Comparison of ENCODE assay signal across 1 cellular context in the genomic region with DNA sequence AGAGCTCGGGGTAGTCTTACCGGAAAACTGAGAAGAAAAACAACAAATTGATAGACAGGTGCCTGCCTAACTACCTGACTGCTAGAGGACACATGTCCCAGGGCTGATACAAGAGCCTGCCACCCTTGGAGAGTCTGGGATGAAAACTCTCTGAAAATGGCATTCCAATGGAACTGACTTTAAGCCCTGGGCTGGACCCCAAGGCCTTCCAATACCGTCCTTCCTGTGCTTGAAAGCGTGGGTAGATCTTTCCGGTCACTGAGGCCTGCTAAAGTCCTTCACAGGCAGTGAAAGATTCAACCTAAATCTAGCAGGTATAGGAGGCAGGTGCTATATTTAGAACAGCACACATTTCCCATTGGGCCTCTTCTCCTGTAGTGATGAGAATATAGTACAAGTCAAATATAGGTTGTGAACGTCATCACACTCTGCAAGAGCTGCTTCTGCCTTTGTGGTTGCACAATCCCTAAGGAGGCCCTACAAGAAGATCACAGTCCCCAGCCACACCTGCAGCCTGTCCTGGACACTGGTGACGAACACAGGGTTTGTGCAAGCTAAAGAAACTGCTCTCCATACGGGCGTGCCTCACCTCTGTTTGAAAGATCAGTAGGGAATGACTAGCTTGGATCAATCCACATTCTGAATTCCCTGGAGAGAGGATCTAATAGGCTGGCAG.
TF ChIP-seq lines count a peak whose summit lies in the region.

No MANE protein-coding gene starts in this region.

TF ChIP-seq in HepG2, 621 proteins besides CTCF, POLR2A, EP300 and RAD21 (continued from another document and continues in another):
- TF ChIP-seq NFKBIZ (CRISPR knock-in tag; IDR thresholded peaks at IDR 0.05) (0 out of 2 replicates have a peak, but pooled peaks have one; percentile 48), ZBTB42 (CRISPR knock-in tag; IDR thresholded peaks at IDR 0.05) (no peak), ZNF460 (CRISPR knock-in tag; IDR thresholded peaks at IDR 0.05; ENCODE audit: borderline replicate concordance) (no peak), SP4 (CRISPR knock-in tag; IDR thresholded peaks at IDR 0.05) (no peak), GLMP (CRISPR knock-in tag; IDR thresholded peaks at IDR 0.05; ENCODE audit: borderline replicate concordance) (no peak), ZNF256 (CRISPR knock-in tag; conservative IDR thresholded peaks at IDR 0.05) (no peak), ZFP36L2 (CRISPR knock-in tag; IDR thresholded peaks at IDR 0.05) (no peak), ZNF703 (CRISPR knock-in tag; IDR thresholded peaks at IDR 0.05; ENCODE audit: borderline replicate concordance) (no peak), ZNF784 (CRISPR knock-in tag; IDR thresholded peaks at IDR 0.05; ENCODE audit: borderline replicate concordance) (no peak), DRAP1 (CRISPR knock-in tag; IDR thresholded peaks at IDR 0.05) (peak; percentile 34; the same call in 1 of the 2 replicates), ZNF510 (CRISPR knock-in tag; IDR thresholded peaks at IDR 0.05; ENCODE audit: low read depth) (peak; percentile 80; the same call in 1 of the 2 replicates), ZMAT5 (CRISPR knock-in tag; IDR thresholded peaks at IDR 0.05; ENCODE audit: borderline replicate concordance, low read depth) (no peak), GLI4 (CRISPR knock-in tag; IDR thresholded peaks at IDR 0.05; ENCODE audit: borderline replicate concordance) (no peak), NFYC (CRISPR knock-in tag; IDR thresholded peaks at IDR 0.05) (0 out of 2 replicates have a peak, but pooled peaks have one; percentile 18), CREB1 (IDR thresholded peaks at IDR 0.05) (peak; percentile 18; the same call in 1 of the 2 replicates), CREB1 (CRISPR knock-in tag; IDR thresholded peaks at IDR 0.05) (peak; percentile 48; the same call in 1 of the 2 replicates), CSRNP2 (CRISPR knock-in tag; conservative IDR thresholded peaks at IDR 0.05; ENCODE audit: low read depth) (no peak), ZNF12 (CRISPR knock-in tag; IDR thresholded peaks at IDR 0.05) (no peak), KLF9 (CRISPR knock-in tag; IDR thresholded peaks at IDR 0.05; ENCODE audit: low read depth) (no peak), ATRX (CRISPR knock-in tag; IDR thresholded peaks at IDR 0.05; ENCODE audit: borderline replicate concordance) (0 out of 2 replicates have a peak, but pooled peaks have one; percentile 27), ZBTB20 (CRISPR knock-in tag; IDR thresholded peaks at IDR 0.05; ENCODE audit: borderline replicate concordance, low read depth) (0 out of 2 replicates have a peak, but pooled peaks have one; percentile 1), ZNF407 (CRISPR knock-in tag; IDR thresholded peaks at IDR 0.05; ENCODE audit: not compliant biosample characterization) (no peak), PREB (CRISPR knock-in tag; IDR thresholded peaks at IDR 0.05) (no peak), PHB2 (IDR thresholded peaks at IDR 0.05; ENCODE audit: partially characterized antibody) (no peak)
- TF ChIP-seq, protein P1, sequence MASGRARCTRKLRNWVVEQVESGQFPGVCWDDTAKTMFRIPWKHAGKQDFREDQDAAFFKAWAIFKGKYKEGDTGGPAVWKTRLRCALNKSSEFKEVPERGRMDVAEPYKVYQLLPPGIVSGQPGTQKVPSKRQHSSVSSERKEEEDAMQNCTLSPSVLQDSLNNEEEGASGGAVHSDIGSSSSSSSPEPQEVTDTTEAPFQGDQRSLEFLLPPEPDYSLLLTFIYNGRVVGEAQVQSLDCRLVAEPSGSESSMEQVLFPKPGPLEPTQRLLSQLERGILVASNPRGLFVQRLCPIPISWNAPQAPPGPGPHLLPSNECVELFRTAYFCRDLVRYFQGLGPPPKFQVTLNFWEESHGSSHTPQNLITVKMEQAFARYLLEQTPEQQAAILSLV (CRISPR knock-in tag; IDR thresholded peaks at IDR 0.05; ENCODE audit: borderline replicate concordance): no peak
- TF ChIP-seq, protein P2, sequence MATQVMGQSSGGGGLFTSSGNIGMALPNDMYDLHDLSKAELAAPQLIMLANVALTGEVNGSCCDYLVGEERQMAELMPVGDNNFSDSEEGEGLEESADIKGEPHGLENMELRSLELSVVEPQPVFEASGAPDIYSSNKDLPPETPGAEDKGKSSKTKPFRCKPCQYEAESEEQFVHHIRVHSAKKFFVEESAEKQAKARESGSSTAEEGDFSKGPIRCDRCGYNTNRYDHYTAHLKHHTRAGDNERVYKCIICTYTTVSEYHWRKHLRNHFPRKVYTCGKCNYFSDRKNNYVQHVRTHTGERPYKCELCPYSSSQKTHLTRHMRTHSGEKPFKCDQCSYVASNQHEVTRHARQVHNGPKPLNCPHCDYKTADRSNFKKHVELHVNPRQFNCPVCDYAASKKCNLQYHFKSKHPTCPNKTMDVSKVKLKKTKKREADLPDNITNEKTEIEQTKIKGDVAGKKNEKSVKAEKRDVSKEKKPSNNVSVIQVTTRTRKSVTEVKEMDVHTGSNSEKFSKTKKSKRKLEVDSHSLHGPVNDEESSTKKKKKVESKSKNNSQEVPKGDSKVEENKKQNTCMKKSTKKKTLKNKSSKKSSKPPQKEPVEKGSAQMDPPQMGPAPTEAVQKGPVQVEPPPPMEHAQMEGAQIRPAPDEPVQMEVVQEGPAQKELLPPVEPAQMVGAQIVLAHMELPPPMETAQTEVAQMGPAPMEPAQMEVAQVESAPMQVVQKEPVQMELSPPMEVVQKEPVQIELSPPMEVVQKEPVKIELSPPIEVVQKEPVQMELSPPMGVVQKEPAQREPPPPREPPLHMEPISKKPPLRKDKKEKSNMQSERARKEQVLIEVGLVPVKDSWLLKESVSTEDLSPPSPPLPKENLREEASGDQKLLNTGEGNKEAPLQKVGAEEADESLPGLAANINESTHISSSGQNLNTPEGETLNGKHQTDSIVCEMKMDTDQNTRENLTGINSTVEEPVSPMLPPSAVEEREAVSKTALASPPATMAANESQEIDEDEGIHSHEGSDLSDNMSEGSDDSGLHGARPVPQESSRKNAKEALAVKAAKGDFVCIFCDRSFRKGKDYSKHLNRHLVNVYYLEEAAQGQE (IDR thresholded peaks at IDR 0.05; ENCODE audit: borderline replicate concordance in 1 of 2, low read depth in 1 of 2, low read length in 2 of 2): no peak
- TF ChIP-seq, protein P3, sequence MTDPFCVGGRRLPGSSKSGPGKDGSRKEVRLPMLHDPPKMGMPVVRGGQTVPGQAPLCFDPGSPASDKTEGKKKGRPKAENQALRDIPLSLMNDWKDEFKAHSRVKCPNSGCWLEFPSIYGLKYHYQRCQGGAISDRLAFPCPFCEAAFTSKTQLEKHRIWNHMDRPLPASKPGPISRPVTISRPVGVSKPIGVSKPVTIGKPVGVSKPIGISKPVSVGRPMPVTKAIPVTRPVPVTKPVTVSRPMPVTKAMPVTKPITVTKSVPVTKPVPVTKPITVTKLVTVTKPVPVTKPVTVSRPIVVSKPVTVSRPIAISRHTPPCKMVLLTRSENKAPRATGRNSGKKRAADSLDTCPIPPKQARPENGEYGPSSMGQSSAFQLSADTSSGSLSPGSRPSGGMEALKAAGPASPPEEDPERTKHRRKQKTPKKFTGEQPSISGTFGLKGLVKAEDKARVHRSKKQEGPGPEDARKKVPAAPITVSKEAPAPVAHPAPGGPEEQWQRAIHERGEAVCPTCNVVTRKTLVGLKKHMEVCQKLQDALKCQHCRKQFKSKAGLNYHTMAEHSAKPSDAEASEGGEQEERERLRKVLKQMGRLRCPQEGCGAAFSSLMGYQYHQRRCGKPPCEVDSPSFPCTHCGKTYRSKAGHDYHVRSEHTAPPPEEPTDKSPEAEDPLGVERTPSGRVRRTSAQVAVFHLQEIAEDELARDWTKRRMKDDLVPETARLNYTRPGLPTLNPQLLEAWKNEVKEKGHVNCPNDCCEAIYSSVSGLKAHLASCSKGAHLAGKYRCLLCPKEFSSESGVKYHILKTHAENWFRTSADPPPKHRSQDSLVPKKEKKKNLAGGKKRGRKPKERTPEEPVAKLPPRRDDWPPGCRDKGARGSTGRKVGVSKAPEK (CRISPR knock-in tag; IDR thresholded peaks at IDR 0.05; ENCODE audit: borderline replicate concordance): 0 out of 2 replicates have a peak, but pooled peaks have one; percentile 3
